In the genomic region with DNA sequence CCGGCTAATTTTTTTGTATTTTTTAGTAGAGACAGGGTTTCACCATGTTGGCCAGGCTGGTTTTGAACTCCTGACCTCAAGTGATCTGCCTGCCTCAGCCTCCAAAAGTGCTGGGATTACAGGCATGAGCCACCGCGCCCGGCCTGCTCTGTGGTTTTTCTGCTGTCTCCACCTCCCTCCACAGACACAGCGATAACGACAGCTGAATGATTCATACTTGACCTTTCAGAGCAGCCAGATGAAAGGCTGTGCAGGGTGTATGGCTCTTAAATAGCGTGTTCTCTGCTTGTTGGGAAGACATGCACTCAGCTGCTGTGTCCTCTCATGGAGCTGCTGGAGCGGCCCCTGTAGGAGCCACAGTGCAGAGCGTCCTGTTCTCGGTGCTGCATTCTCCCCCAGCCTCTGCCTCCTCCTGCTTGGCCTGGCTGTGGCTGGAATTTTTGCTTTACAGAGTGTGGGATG, we compare ENCODE assay signal across 1 cellular context.
TF ChIP-seq lines count a peak whose summit lies in the region.
"Not testable (repeated sequence)": the region's sequence is repeated elsewhere in the genome, so short reads cannot be mapped to it uniquely, and the experiment has no call there.

No MANE protein-coding gene starts in this region.

TF ChIP-seq in HepG2, 621 proteins besides CTCF, POLR2A, EP300 and RAD21 (continued from another document and continues in another):
- TF ChIP-seq, protein P1, sequence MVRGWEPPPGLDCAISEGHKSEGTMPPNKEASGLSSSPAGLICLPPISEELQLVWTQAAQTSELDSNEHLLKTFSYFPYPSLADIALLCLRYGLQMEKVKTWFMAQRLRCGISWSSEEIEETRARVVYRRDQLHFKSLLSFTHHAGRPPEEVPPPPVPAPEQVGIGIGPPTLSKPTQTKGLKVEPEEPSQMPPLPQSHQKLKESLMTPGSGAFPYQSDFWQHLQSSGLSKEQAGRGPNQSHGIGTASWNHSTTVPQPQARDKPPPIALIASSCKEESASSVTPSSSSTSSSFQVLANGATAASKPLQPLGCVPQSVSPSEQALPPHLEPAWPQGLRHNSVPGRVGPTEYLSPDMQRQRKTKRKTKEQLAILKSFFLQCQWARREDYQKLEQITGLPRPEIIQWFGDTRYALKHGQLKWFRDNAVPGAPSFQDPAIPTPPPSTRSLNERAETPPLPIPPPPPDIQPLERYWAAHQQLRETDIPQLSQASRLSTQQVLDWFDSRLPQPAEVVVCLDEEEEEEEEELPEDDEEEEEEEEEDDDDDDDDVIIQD (CRISPR knock-in tag; IDR thresholded peaks at IDR 0.05; ENCODE audit: low read depth), result peak; percentile 87
- TF ChIP-seq PAXIP1 (CRISPR knock-in tag; conservative IDR thresholded peaks at IDR 0.05), result peak; percentile 70
- TF ChIP-seq ZNF780A (CRISPR knock-in tag; IDR thresholded peaks at IDR 0.05), result 0 out of 2 replicates have a peak, but pooled peaks have one; percentile 52
- TF ChIP-seq, protein P2, sequence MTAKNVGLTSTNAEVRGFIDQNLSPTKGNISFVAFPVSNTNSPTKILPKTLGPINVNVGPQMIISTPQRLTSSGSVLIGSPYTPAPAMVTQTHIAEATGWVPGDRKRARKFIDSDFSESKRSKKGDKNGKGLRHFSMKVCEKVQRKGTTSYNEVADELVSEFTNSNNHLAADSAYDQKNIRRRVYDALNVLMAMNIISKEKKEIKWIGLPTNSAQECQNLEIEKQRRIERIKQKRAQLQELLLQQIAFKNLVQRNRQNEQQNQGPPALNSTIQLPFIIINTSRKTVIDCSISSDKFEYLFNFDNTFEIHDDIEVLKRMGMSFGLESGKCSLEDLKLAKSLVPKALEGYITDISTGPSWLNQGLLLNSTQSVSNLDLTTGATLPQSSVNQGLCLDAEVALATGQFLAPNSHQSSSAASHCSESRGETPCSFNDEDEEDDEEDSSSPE (CRISPR knock-in tag; IDR thresholded peaks at IDR 0.05), result peak; percentile 40; the same call in 1 of the 2 replicates
- not testable (repeated sequence) for TF ChIP-seq FOXP1 (IDR thresholded peaks at IDR 0.05)
- peak; percentile 55; the same call in 1 of the 2 replicates for TF ChIP-seq FOXP1 (CRISPR knock-in tag; IDR thresholded peaks at IDR 0.05)
- TF ChIP-seq FOXC1 (CRISPR knock-in tag; IDR thresholded peaks at IDR 0.05; ENCODE audit: borderline replicate concordance), result peak; percentile 56; the same call in 1 of the 2 replicates
- 0 out of 2 replicates have a peak, but pooled peaks have one; percentile 40 for TF ChIP-seq ZBTB33 (CRISPR knock-in tag; IDR thresholded peaks at IDR 0.05)
- TF ChIP-seq KLF16 (CRISPR knock-in tag; IDR thresholded peaks at IDR 0.05), result peak in 1 of 2 experiments; percentile 53; a peak in 1 of 4 replicates
- TF ChIP-seq SALL1 (CRISPR knock-in tag; IDR thresholded peaks at IDR 0.05), result peak; percentile 98
- TF ChIP-seq HOXA9 (CRISPR knock-in tag; IDR thresholded peaks at IDR 0.05; ENCODE audit: borderline replicate concordance), result peak; percentile 43; the same call in 1 of the 2 replicates
- TF ChIP-seq, protein P3, sequence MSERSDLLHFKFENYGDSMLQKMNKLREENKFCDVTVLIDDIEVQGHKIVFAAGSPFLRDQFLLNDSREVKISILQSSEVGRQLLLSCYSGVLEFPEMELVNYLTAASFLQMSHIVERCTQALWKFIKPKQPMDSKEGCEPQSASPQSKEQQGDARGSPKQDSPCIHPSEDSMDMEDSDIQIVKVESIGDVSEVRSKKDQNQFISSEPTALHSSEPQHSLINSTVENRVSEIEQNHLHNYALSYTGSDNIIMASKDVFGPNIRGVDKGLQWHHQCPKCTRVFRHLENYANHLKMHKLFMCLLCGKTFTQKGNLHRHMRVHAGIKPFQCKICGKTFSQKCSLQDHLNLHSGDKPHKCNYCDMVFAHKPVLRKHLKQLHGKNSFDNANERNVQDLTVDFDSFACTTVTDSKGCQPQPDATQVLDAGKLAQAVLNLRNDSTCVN (CRISPR knock-in tag; IDR thresholded peaks at IDR 0.05; ENCODE audit: borderline replicate concordance), result peak; percentile 30; the same call in 1 of the 2 replicates
- TF ChIP-seq TFE3 (CRISPR knock-in tag; IDR thresholded peaks at IDR 0.05), result peak; percentile 32; the same call in 1 of the 2 replicates
- peak; percentile 19 for TF ChIP-seq YY1 (IDR thresholded peaks at IDR 0.05; ENCODE audit: insufficient read depth, insufficient replicate concordance, low read depth, low read length)
- peak; percentile 98 for TF ChIP-seq ZNF292 (CRISPR knock-in tag; IDR thresholded peaks at IDR 0.05; ENCODE audit: borderline replicate concordance, low read depth)
- TF ChIP-seq XRCC5 (optimal IDR thresholded peaks at IDR 0.05; ENCODE audit: low read length), result peak; percentile 82
- TF ChIP-seq, protein P4, sequence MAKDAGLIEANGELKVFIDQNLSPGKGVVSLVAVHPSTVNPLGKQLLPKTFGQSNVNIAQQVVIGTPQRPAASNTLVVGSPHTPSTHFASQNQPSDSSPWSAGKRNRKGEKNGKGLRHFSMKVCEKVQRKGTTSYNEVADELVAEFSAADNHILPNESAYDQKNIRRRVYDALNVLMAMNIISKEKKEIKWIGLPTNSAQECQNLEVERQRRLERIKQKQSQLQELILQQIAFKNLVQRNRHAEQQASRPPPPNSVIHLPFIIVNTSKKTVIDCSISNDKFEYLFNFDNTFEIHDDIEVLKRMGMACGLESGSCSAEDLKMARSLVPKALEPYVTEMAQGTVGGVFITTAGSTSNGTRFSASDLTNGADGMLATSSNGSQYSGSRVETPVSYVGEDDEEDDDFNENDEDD (CRISPR knock-in tag; IDR thresholded peaks at IDR 0.05; ENCODE audit: borderline replicate concordance), result peak; percentile 10; the same call in 1 of the 2 replicates
- TF ChIP-seq RCOR2 (CRISPR knock-in tag; IDR thresholded peaks at IDR 0.05), result peak; percentile 81
- peak; percentile 90 for TF ChIP-seq SAP130 (CRISPR knock-in tag; IDR thresholded peaks at IDR 0.05; ENCODE audit: low read depth)
- TF ChIP-seq MEIS1 (CRISPR knock-in tag; IDR thresholded peaks at IDR 0.05; ENCODE audit: borderline replicate concordance), result peak; percentile 82; the same call in 1 of the 2 replicates
- TF ChIP-seq ZNF275 (CRISPR knock-in tag; IDR thresholded peaks at IDR 0.05; ENCODE audit: borderline replicate concordance), result peak; percentile 54; the same call in 1 of the 2 replicates
- TF ChIP-seq SP4 (CRISPR knock-in tag; IDR thresholded peaks at IDR 0.05), result peak; percentile 22; the same call in 1 of the 2 replicates
- TF ChIP-seq HNF4A (CRISPR knock-in tag; IDR thresholded peaks at IDR 0.05), result peak; percentile 38
- TF ChIP-seq ZNF205 (CRISPR knock-in tag; IDR thresholded peaks at IDR 0.05), result 0 out of 2 replicates have a peak, but pooled peaks have one; percentile 32
- peak; percentile 77 for TF ChIP-seq ELF3 (CRISPR knock-in tag; IDR thresholded peaks at IDR 0.05)
- TF ChIP-seq DMAP1 (CRISPR knock-in tag; IDR thresholded peaks at IDR 0.05), result peak; percentile 38; the same call in 1 of the 2 replicates
- peak; percentile 73 for TF ChIP-seq MEF2D (CRISPR knock-in tag; IDR thresholded peaks at IDR 0.05)
- peak; percentile 54; the same call in 1 of the 2 replicates for TF ChIP-seq ZNF12 (CRISPR knock-in tag; IDR thresholded peaks at IDR 0.05)
- TF ChIP-seq, protein P5, sequence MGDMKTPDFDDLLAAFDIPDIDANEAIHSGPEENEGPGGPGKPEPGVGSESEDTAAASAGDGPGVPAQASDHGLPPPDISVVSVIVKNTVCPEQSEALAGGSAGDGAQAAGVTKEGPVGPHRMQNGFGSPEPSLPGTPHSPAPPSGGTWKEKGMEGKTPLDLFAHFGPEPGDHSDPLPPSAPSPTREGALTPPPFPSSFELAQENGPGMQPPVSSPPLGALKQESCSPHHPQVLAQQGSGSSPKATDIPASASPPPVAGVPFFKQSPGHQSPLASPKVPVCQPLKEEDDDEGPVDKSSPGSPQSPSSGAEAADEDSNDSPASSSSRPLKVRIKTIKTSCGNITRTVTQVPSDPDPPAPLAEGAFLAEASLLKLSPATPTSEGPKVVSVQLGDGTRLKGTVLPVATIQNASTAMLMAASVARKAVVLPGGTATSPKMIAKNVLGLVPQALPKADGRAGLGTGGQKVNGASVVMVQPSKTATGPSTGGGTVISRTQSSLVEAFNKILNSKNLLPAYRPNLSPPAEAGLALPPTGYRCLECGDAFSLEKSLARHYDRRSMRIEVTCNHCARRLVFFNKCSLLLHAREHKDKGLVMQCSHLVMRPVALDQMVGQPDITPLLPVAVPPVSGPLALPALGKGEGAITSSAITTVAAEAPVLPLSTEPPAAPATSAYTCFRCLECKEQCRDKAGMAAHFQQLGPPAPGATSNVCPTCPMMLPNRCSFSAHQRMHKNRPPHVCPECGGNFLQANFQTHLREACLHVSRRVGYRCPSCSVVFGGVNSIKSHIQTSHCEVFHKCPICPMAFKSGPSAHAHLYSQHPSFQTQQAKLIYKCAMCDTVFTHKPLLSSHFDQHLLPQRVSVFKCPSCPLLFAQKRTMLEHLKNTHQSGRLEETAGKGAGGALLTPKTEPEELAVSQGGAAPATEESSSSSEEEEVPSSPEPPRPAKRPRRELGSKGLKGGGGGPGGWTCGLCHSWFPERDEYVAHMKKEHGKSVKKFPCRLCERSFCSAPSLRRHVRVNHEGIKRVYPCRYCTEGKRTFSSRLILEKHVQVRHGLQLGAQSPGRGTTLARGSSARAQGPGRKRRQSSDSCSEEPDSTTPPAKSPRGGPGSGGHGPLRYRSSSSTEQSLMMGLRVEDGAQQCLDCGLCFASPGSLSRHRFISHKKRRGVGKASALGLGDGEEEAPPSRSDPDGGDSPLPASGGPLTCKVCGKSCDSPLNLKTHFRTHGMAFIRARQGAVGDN (CRISPR knock-in tag; IDR thresholded peaks at IDR 0.05), result peak; percentile 71
- peak; percentile 32; the same call in 1 of the 2 replicates for TF ChIP-seq ZBTB4 (CRISPR knock-in tag; IDR thresholded peaks at IDR 0.05; ENCODE audit: borderline replicate concordance)
